Comparison of ENCODE assay signal across 1 cellular context in the genomic region with DNA sequence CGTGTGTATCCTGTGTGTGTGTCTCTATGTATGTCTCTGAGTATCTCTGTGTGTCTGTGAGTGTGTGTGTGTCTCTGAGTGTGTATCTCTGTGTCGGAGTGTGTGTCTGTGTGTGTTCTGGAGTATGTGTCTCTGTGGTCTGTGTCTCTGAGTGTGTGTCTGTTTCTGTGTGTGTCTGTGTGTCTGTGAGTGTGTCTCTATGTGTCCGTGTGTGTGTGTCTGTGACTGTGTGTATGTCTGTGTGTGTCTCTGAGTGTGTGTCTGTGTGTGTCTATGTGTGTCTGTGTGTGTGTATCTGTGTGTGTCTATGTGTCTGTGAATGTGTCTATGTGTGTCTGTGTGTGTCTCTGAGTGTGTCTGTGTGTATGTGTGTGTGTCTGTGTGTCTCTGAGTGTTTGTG.
TF ChIP-seq lines count a peak whose summit lies in the region.

No MANE protein-coding gene starts in this region.

TF ChIP-seq in HEK293, 187 proteins besides CTCF, POLR2A, EP300 and RAD21 (continued from another document):
- TF ChIP-seq, protein P1, sequence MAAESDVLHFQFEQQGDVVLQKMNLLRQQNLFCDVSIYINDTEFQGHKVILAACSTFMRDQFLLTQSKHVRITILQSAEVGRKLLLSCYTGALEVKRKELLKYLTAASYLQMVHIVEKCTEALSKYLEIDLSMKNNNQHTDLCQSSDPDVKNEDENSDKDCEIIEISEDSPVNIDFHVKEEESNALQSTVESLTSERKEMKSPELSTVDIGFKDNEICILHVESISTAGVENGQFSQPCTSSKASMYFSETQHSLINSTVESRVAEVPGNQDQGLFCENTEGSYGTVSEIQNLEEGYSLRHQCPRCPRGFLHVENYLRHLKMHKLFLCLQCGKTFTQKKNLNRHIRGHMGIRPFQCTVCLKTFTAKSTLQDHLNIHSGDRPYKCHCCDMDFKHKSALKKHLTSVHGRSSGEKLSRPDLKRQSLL (tag by site-specific recombination; IDR thresholded peaks at IDR 0.05) = no peak
- TF ChIP-seq, protein P2, sequence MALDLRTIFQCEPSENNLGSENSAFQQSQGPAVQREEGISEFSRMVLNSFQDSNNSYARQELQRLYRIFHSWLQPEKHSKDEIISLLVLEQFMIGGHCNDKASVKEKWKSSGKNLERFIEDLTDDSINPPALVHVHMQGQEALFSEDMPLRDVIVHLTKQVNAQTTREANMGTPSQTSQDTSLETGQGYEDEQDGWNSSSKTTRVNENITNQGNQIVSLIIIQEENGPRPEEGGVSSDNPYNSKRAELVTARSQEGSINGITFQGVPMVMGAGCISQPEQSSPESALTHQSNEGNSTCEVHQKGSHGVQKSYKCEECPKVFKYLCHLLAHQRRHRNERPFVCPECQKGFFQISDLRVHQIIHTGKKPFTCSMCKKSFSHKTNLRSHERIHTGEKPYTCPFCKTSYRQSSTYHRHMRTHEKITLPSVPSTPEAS (tag by site-specific recombination; IDR thresholded peaks at IDR 0.05) = peak; percentile 90
- TF ChIP-seq SCRT1 (tag by site-specific recombination; IDR thresholded peaks at IDR 0.05; ENCODE audit: borderline replicate concordance) (no peak), KLF16 (tag by site-specific recombination; IDR thresholded peaks at IDR 0.05) (0 out of 2 replicates have a peak, but pooled peaks have one; percentile 27)
- TF ChIP-seq, protein P3, sequence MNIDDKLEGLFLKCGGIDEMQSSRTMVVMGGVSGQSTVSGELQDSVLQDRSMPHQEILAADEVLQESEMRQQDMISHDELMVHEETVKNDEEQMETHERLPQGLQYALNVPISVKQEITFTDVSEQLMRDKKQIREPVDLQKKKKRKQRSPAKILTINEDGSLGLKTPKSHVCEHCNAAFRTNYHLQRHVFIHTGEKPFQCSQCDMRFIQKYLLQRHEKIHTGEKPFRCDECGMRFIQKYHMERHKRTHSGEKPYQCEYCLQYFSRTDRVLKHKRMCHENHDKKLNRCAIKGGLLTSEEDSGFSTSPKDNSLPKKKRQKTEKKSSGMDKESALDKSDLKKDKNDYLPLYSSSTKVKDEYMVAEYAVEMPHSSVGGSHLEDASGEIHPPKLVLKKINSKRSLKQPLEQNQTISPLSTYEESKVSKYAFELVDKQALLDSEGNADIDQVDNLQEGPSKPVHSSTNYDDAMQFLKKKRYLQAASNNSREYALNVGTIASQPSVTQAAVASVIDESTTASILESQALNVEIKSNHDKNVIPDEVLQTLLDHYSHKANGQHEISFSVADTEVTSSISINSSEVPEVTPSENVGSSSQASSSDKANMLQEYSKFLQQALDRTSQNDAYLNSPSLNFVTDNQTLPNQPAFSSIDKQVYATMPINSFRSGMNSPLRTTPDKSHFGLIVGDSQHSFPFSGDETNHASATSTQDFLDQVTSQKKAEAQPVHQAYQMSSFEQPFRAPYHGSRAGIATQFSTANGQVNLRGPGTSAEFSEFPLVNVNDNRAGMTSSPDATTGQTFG (tag by site-specific recombination; IDR thresholded peaks at IDR 0.05; ENCODE audit: borderline replicate concordance) = 0 out of 2 replicates have a peak, but pooled peaks have one; percentile 9
